In the genomic region with DNA sequence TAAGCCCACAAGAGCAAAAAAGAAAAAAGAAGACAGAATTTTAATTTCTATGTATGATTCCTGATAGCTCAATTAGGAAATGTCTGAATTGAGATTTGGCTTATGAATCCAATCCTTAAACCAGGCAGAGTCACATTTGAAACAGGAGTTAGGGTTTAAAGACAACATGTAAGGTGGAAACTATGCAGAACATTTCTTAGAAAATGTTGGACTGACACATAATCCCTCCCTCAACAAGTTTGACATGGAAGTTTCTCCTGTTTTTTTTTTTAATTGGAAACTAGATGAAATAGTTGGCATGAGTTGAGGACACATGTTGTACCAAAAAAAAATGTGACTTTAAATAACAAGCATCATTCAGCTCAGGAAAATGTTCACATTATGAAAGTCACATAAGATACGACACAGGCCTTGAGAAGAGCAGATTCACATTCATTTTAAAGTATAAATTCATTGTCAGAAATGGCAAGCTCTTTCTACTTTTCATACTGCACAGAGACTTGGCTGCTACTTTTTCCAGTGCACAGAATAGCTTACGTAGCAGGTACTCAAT, we compare ENCODE assay signal across 13 cellular contexts.
"Had no signal": no experiment of that assay in that cellular context is flagged by ENCODE, and none has a peak within 500 bp of the region (broad histone marks: within the 10 kb centered on the region; RNA-seq: fewer than 3 reads in every experiment).

No MANE protein-coding gene starts in this region.

- H3K4me1 ChIP-seq: upper lobe of left lung had no signal

- H3K27me3 ChIP-seq: upper lobe of left lung had no signal

- H3K9me3 ChIP-seq: upper lobe of left lung had no signal

- H3K27ac ChIP-seq: upper lobe of left lung had no signal

- H3K4me3 ChIP-seq: coronary artery, lung, upper lobe of left lung had no signal

- H3K36me3 ChIP-seq: upper lobe of left lung had no signal

- DNase-seq: activated B cell treated with CpG ODN at 0.5 μM for 24 hours; activated CD4-positive, alpha-beta memory T cell treated with anti-CD3 and anti-CD28 coated beads for 36 hours; activated CD4-positive, alpha-beta T cell treated with anti-CD3 and anti-CD28 coated beads for 4 hours; activated T-cell treated with anti-CD3 and anti-CD28 coated beads for 4 hours; amniotic stem cell; erythroblast; left colon; midbrain; T-helper 1 cell; T-helper 9 cell; upper lobe of left lung had no signal
